In genomic region chr6:87391334-87391733, GRCh38 we compare ENCODE assay signal across 9 cellular contexts. TPM values are rescaled to one million over a fixed set of nuclear protein-coding genes. Genes with fewer than 3 reads are reported as not detected.
DNase-seq lines count a peak whose midpoint lies in the region; ATAC-seq and TF ChIP-seq lines count a peak whose summit lies in the region.
"Had no signal": no experiment of that assay in that cellular context is flagged by ENCODE, and none has a peak within 500 bp of the region (broad histone marks: within the 10 kb centered on the region; RNA-seq: fewer than 3 reads in every experiment).

No MANE protein-coding gene starts in this region.

- no peak overlapping the region for H2AFZ ChIP-seq in MM.1S (ENCODE audit: low read length)

- H3K27ac Mint-ChIP-seq in WTC11, result no peak overlapping the region
- H3K27ac Mint-ChIP-seq in CD4-positive, alpha-beta memory T cell, result no peak overlapping the region

- no peaks in the 10 kb centered on the region for H3K9me3 Mint-ChIP-seq in WTC11
- H3K9me3 Mint-ChIP-seq in CD4-positive, alpha-beta memory T cell, result no peaks in the 10 kb centered on the region

- H3K27me3 Mint-ChIP-seq in WTC11 (ENCODE audit: low read depth), result no peaks in the 10 kb centered on the region
- H3K27me3 Mint-ChIP-seq in CD4-positive, alpha-beta memory T cell, result no peaks in the 10 kb centered on the region

- CTCF ChIA-PET in WTC11 (lab: Charles Lee), result interaction anchor here (0.7 to 1.2 kb wide), 2 partner anchors 325 to 522 kb away, joined by 3 to 4 read pairs; no protein-coding TSS in a partner anchor
- CTCF ChIA-PET in CD4-positive, alpha-beta memory T cell (lab: Charles Lee; ENCODE audit: partially characterized antibody), result no interaction called here

- H3K4me1 Mint-ChIP-seq in WTC11, result peaks cover 4% of the 10 kb centered on the region; the same call in 1 of the 2 replicates
- peaks cover 0 to 2% (median 0%) of the 10 kb centered on the region in 4 donors for H3K4me1 Mint-ChIP-seq in CD4-positive, alpha-beta memory T cell

- no peak overlapping the region for H3K4me3 ChIP-seq in MM.1S (ENCODE audit: low read length)
- H3K4me3 ChIP-seq in CD4-positive, alpha-beta memory T cell (ENCODE audit: low read length in 2 of 2), result no peak overlapping the region

- peak; percentile 76 for DNase-seq in D341Med (ENCODE audit: low spot score)
- peak; percentile 52 for DNase-seq in MM.1S
- peak; percentile 61 for DNase-seq in WTC11 (ENCODE audit: low spot score)
- DNase-seq in left lobe of liver (ENCODE audit: low spot score), result peak; percentile 55
- DNase-seq in inferior parietal cortex (ENCODE audit: extremely low spot score), result no peak
- DNase-seq in CD4-positive, alpha-beta memory T cell, result no peak
- DNase-seq in activated CD4-positive, alpha-beta T cell treated with anti-CD3 and anti-CD28 coated beads, Interleukin-2, amount 50 U/mL, for 4 hours, result no peak

- TF ChIP-seq CTCF in MM.1S (IDR thresholded peaks at IDR 0.05; ENCODE audit: low read length), result peak; percentile 49
- TF ChIP-seq CTCF in WTC11 (IDR thresholded peaks at IDR 0.05), result peak; percentile 39; the same call in 1 of the 2 replicates

- H3K27ac ChIP-seq in MM.1S (ENCODE audit: low read length), result no peak overlapping the region
- no peak overlapping the region for H3K27ac ChIP-seq in CD4-positive, alpha-beta memory T cell (ENCODE audit: low read depth, low read length)

- no peak overlapping the region for H3K9ac ChIP-seq in MM.1S (ENCODE audit: low read length)

- H4K20me1 ChIP-seq in MM.1S (ENCODE audit: insufficient read depth, low read length), result no peaks in the 10 kb centered on the region

- no peaks in the 10 kb centered on the region for H3K27me3 ChIP-seq in MM.1S (replicated peaks; ENCODE audit: insufficient read depth, low read length)
- no peaks in the 10 kb centered on the region for H3K27me3 ChIP-seq in CD4-positive, alpha-beta memory T cell (ENCODE audit: insufficient read depth, low read length)

- POLR2A ChIA-PET in WTC11 (lab: Charles Lee), result no interaction called here
- POLR2A ChIA-PET in CD4-positive, alpha-beta memory T cell (lab: Charles Lee; ENCODE audit: partially characterized antibody), result no interaction called here

- H3K4me1 ChIP-seq in MM.1S (ENCODE audit: low read length), result no peaks in the 10 kb centered on the region
- H3K4me1 ChIP-seq in CD4-positive, alpha-beta memory T cell (ENCODE audit: insufficient read depth, low read length), result no peaks in the 10 kb centered on the region

- H3K79me2 ChIP-seq in MM.1S (ENCODE audit: low read length), result no peaks in the 10 kb centered on the region

- no peaks in the 10 kb centered on the region for H3K36me3 ChIP-seq in MM.1S (replicated peaks; ENCODE audit: insufficient read depth, low read length)
- H3K36me3 ChIP-seq in CD4-positive, alpha-beta memory T cell (ENCODE audit: insufficient read depth, low read length), result no peaks in the 10 kb centered on the region

- H3K36me3 Mint-ChIP-seq in WTC11, result no peaks in the 10 kb centered on the region
- no peaks in the 10 kb centered on the region for H3K36me3 Mint-ChIP-seq in CD4-positive, alpha-beta memory T cell

- peak; percentile 53 for ATAC-seq in GM19395 (IDR thresholded peaks at IDR 0.05; ENCODE audit: unreplicated experiment)
- peak; percentile 94 for ATAC-seq in WTC11
- peak; percentile 98 for ATAC-seq in left lobe of liver

- H3K9me2 ChIP-seq in MM.1S (replicated peaks; ENCODE audit: insufficient read depth, low read length), result no peaks in the 10 kb centered on the region

- intact Hi-C loops in CD4-positive, alpha-beta memory T cell (cut with micrococcal nuclease), result loop anchor here (5.0 kb wide), 2 partner anchors 81 to 1101 kb away; partner anchors contain the start of gene SLC35A1

- no peak overlapping the region for H3K4me2 ChIP-seq in MM.1S (ENCODE audit: low read depth, low read length)

- no peak overlapping the region for H3K4me3 Mint-ChIP-seq in WTC11
- no peak overlapping the region for H3K4me3 Mint-ChIP-seq in CD4-positive, alpha-beta memory T cell

- no peaks in the 10 kb centered on the region for H3F3A ChIP-seq in MM.1S (ENCODE audit: insufficient read depth, low read length)

- H3K9me3 ChIP-seq in MM.1S (replicated peaks; ENCODE audit: insufficient read depth, low read length), result no peaks in the 10 kb centered on the region
- H3K9me3 ChIP-seq in CD4-positive, alpha-beta memory T cell (ENCODE audit: control insufficient read depth in 1 of 2, low read length in 2 of 2), result no peaks in the 10 kb centered on the region

TF ChIP-seq in WTC11, 78 proteins besides CTCF, POLR2A, EP300 and RAD21 (continues in another document):
- TF ChIP-seq AFF4 (CRISPR knock-in tag; IDR thresholded peaks at IDR 0.05; ENCODE audit: borderline replicate concordance) (no peak), SMAD4 (CRISPR knock-in tag; IDR thresholded peaks at IDR 0.05) (no peak), FOXK1 (CRISPR knock-in tag; IDR thresholded peaks at IDR 0.05) (no peak), FOXP1 (CRISPR knock-in tag; IDR thresholded peaks at IDR 0.05; ENCODE audit: borderline replicate concordance) (no peak), IRF2 (CRISPR knock-in tag; IDR thresholded peaks at IDR 0.05; ENCODE audit: borderline replicate concordance, low read depth) (no peak), JAZF1 (CRISPR knock-in tag; IDR thresholded peaks at IDR 0.05) (no peak), ZNF423 (CRISPR knock-in tag; IDR thresholded peaks at IDR 0.05) (no peak), CBFB (CRISPR knock-in tag; IDR thresholded peaks at IDR 0.05; ENCODE audit: low read depth) (no peak), E2F5 (CRISPR knock-in tag; IDR thresholded peaks at IDR 0.05) (no peak), ZNF532 (CRISPR knock-in tag; IDR thresholded peaks at IDR 0.05; ENCODE audit: borderline replicate concordance) (no peak), PRRX2 (CRISPR knock-in tag; IDR thresholded peaks at IDR 0.05) (no peak)

RNA-seq across cellular contexts. Expression of gene CFAP206, which starts 16.4 kb away (rescaled TPM):
- not detected in 3 replicates for total RNA-seq in WTC11 (2021)
- total RNA-seq in left lobe of liver, result not detected
- under 1 TPM in 1 of 2 experiments, not detected in 1; 0.25 TPM for total RNA-seq in CD4-positive, alpha-beta memory T cell
- not detected for polyA plus RNA-seq in CD4-positive, alpha-beta memory T cell
- total RNA-seq: T-helper 1 cell treated with Interleukin-12 subunit alpha and Interleukin-12 subunit beta and Interleukin-4 antibody, amounts not matched to agents 30 ng/mL and 1 ng/mL, for 36 hours had no signal

RNA-seq across cellular contexts. Expression of gene C6orf163, which starts 46.7 kb away (rescaled TPM):
- total RNA-seq in WTC11 (2021) (1.2 to 2.0 TPM (median 1.9 TPM) in 3 replicates), left lobe of liver (1.2 TPM)
- total RNA-seq in CD4-positive, alpha-beta memory T cell, result 1 to 10 TPM; 4.1 to 5.7 TPM
- under 1 TPM in 1 of 2 donors, not detected in 1; 0.31 TPM for polyA plus RNA-seq in CD4-positive, alpha-beta memory T cell

Comparison
In these comparisons a context has a peak if more than half of its experiments do, and no peak if none do; other contexts are left out.
1. DNase-seq: peak in D341Med (single experiment), MM.1S (single experiment), WTC11 (single experiment) and left lobe of liver (single experiment); none in inferior parietal cortex (single experiment), CD4-positive, alpha-beta memory T cell (0 of 5) and activated CD4-positive, alpha-beta T cell treated with anti-CD3 and anti-CD28 coated beads, Interleukin-2, amount 50 U/mL, for 4 hours (0 of 2).
2. Peak in every context shown above with its lines, with median percentiles within 50 percentile points of each other: ATAC-seq.